ENCODE assay signal across 9 cellular contexts in the genomic region with DNA sequence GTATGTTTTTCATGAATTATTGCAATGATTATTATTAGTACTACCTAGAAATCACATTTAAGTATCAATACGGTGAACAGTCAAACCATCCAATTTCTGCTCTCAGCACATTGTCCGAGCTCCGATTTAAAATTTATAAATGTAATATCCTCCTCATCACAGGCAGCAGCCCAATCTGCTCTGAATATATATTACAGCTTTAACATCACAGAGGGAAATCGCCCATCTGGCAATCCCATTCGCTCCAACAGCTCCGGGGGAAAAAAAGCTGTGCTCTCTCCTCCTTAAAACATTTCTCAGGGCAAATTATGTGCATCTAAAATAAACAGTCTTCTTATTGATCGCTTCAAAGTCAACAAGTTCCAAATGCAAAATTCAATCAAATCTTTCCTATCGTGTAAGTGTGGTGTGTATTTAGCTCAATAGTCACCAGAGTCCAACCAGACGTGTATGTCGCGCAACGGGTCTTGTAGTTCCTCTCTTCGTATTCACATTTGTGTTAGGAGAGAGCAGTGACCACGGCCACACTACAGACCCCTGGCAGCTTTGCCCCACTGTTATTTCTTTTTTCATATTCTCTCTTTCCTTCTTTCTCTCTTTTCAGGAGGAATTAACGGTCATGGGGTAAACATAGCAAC.
DNase-seq lines count a peak whose midpoint lies in the region; TF ChIP-seq lines count a peak whose summit lies in the region.
"Had no signal": no experiment of that assay in that cellular context is flagged by ENCODE, and none has a peak within 500 bp of the region (broad histone marks: within the 10 kb centered on the region; RNA-seq: fewer than 3 reads in every experiment).

No MANE protein-coding gene starts in this region.

- peaks cover 4% of the 10 kb centered on the region for H3K4me1 ChIP-seq in parathyroid adenoma
- no peaks in the 10 kb centered on the region for H3K4me1 ChIP-seq in effector memory CD4-positive, alpha-beta T cell (ENCODE audit: control insufficient read depth, insufficient read depth, low read length, poor library complexity, severe bottlenecking)

- H2AFZ ChIP-seq in parathyroid adenoma: no peak overlapping the region

- no peak for TF ChIP-seq CTCF in parathyroid adenoma (IDR thresholded peaks at IDR 0.05)

- no peaks in the 10 kb centered on the region for H3K79me2 ChIP-seq in parathyroid adenoma

- H3K27me3 ChIP-seq in parathyroid adenoma (ENCODE audit: control insufficient read depth, insufficient read depth, low read length): no peaks in the 10 kb centered on the region
- H3K27me3 ChIP-seq in effector memory CD4-positive, alpha-beta T cell (replicated peaks; ENCODE audit: control insufficient read depth, insufficient read depth, low read length, poor library complexity, severe bottlenecking): no peaks in the 10 kb centered on the region

- H3K36me3 ChIP-seq in SK-N-MC (ENCODE audit: insufficient read depth, low read length) (no peaks in the 10 kb centered on the region), parathyroid adenoma (ENCODE audit: control insufficient read depth, insufficient read depth, low read length) (no peaks in the 10 kb centered on the region)
- H3K36me3 ChIP-seq in effector memory CD4-positive, alpha-beta T cell (ENCODE audit: control insufficient read depth, insufficient read depth, low read length): no peaks in the 10 kb centered on the region

- H3K4me2 ChIP-seq in parathyroid adenoma (ENCODE audit: low read length): no peak overlapping the region

- DNase-seq in DMS114 treated with DMSO at 0.1 percent for 48 hours (lab: John Stamatoyannopoulos, UW; ENCODE audit: unreplicated experiment) (peak; percentile 68), SK-N-MC (ENCODE audit: low read depth, low spot score) (no peak), glomerular visceral epithelial cell (ENCODE audit: extremely low spot score) (peak; percentile 18), activated gamma-delta T cell treated with Interleukin-2 at 50 U/mL for 16 hours (no peak), NCI-H146 (lab: John Stamatoyannopoulos, UW) (no peak), HPDE6-E6E7 (ENCODE audit: extremely low spot score) (no peak)
- no peak for DNase-seq in effector memory CD4-positive, alpha-beta T cell
- DNase-seq: activated CD4-positive, CD25-positive, alpha-beta regulatory T cell treated with anti-CD3 and anti-CD28 coated beads, Interleukin-2, amount 50 U/mL, for 72 hours had no signal

- H3K9ac ChIP-seq in SK-N-MC (ENCODE audit: insufficient read length) (peak overlapping the region; percentile 17), parathyroid adenoma (no peak overlapping the region)

- H3K27ac ChIP-seq in SK-N-MC: no peak overlapping the region
- H3K27ac ChIP-seq in parathyroid adenoma: no peak overlapping the region
- no peak overlapping the region for H3K27ac ChIP-seq in effector memory CD4-positive, alpha-beta T cell (ENCODE audit: insufficient read depth, low read length, poor library complexity, severe bottlenecking)

- H3K4me3 ChIP-seq in SK-N-MC: peak overlapping the region; percentile 92
- H3K4me3 ChIP-seq in parathyroid adenoma (ENCODE audit: low read depth, low read length): peak overlapping the region; percentile 6
- no peak overlapping the region for H3K4me3 ChIP-seq in effector memory CD4-positive, alpha-beta T cell (ENCODE audit: insufficient read depth, low read depth, low read length, poor library complexity, severe bottlenecking)

- H3K9me3 ChIP-seq in SK-N-MC (ENCODE audit: low read depth, low read length) (no peaks in the 10 kb centered on the region), parathyroid adenoma (ENCODE audit: control insufficient read depth, low read length) (no peaks in the 10 kb centered on the region)
- H3K9me3 ChIP-seq in effector memory CD4-positive, alpha-beta T cell (ENCODE audit: control insufficient read depth, low read length): no peaks in the 10 kb centered on the region

Comparison
In these comparisons a context has a peak if more than half of its experiments do, and no peak if none do; other contexts are left out.
1. DNase-seq: peak in DMS114 treated with DMSO at 0.1 percent for 48 hours (single experiment) and glomerular visceral epithelial cell (single experiment); none in SK-N-MC (single experiment), activated gamma-delta T cell treated with Interleukin-2 at 50 U/mL for 16 hours (single experiment), NCI-H146 (single experiment), HPDE6-E6E7 (single experiment) and effector memory CD4-positive, alpha-beta T cell (0 of 3).